17 cellular contexts compared by ENCODE assay signal in genomic region chr11:114137838-114138237, GRCh38.
DNase-seq lines count a peak whose midpoint lies in the region; ATAC-seq and TF ChIP-seq lines count a peak whose summit lies in the region.
"Had no signal": no experiment of that assay in that cellular context is flagged by ENCODE, and none has a peak within 500 bp of the region (broad histone marks: within the 10 kb centered on the region; RNA-seq: fewer than 3 reads in every experiment).

No MANE protein-coding gene starts in this region.

- H3K27ac ChIP-seq in BLaER1: no peak overlapping the region
- peak overlapping the region; percentile 8 to 57 for H3K27ac ChIP-seq in breast epithelium
- H3K27ac ChIP-seq in mesenchymal stem cell (ENCODE audit: low read length, poor library complexity, severe bottlenecking): no peak overlapping the region
- peak overlapping the region; percentile 55 for H3K27ac ChIP-seq in subcutaneous abdominal adipose tissue (ENCODE audit: low read depth, low read length)

- H4K20me1 ChIP-seq in BLaER1: no peaks in the 10 kb centered on the region

- no peaks in the 10 kb centered on the region for H3K36me3 ChIP-seq in BLaER1
- no peaks in the 10 kb centered on the region for H3K36me3 ChIP-seq in breast epithelium
- no peaks in the 10 kb centered on the region for H3K36me3 ChIP-seq in mesenchymal stem cell (ENCODE audit: control insufficient read depth in 1 of 2, insufficient read depth in 2 of 2, low read depth in 1 of 2, low read length in 2 of 2)
- H3K36me3 ChIP-seq in subcutaneous abdominal adipose tissue (ENCODE audit: control insufficient read depth in 5 of 5, insufficient read depth in 5 of 5, low read length in 5 of 5): peaks cover 0 to 11% (median 7%) of the 10 kb centered on the region in 5 donors

- no peaks in the 10 kb centered on the region for H3K79me1 ChIP-seq in mesenchymal stem cell (replicated peaks; ENCODE audit: low read length, poor library complexity, severe bottlenecking)

- peaks cover 49% of the 10 kb centered on the region for H3K4me1 ChIP-seq in BLaER1
- H3K4me1 ChIP-seq in breast epithelium: peaks cover 4 to 35% of the 10 kb centered on the region in 2 donors
- no peaks in the 10 kb centered on the region for H3K4me1 ChIP-seq in mesenchymal stem cell (ENCODE audit: control insufficient read depth, insufficient read depth, low read depth, low read length)
- H3K4me1 ChIP-seq in subcutaneous abdominal adipose tissue (ENCODE audit: control insufficient read depth in 5 of 5, insufficient read depth in 5 of 5, low read length in 5 of 5): peaks cover 17 to 92% (median 86%) of the 10 kb centered on the region in 5 donors

- WGBS in mesenchymal stem cell: 91% methylated on average over 6 of the region's 6 CpGs

- ATAC-seq in HG02981 (IDR thresholded peaks at IDR 0.05; ENCODE audit: unreplicated experiment) (no peak), HG02885 (IDR thresholded peaks at IDR 0.05; ENCODE audit: poor library complexity, unreplicated experiment) (no peak)
- ATAC-seq: activated T-cell treated with anti-CD3 and anti-CD28 coated beads, Interleukin-2, amount 50 U/mL, for 72 hours; T-cell had no signal

- H4K8ac ChIP-seq in mesenchymal stem cell (ENCODE audit: low read length): peak overlapping the region; percentile 52

- peak overlapping the region; percentile 28 to 82 for H3K18ac ChIP-seq in mesenchymal stem cell (ENCODE audit: low read depth in 1 of 2, low read length in 2 of 2)

- no peak overlapping the region for H2BK5ac ChIP-seq in mesenchymal stem cell (ENCODE audit: low read depth, low read length, poor library complexity, severe bottlenecking)

- H3K4me3 ChIP-seq in BLaER1 (no peak overlapping the region), breast epithelium (peak overlapping the region in 1 of 3 donors; percentile 9), mesenchymal stem cell (ENCODE audit: insufficient read depth in 1 of 2, low read depth in 1 of 2, low read length in 2 of 2) (no peak overlapping the region), subcutaneous abdominal adipose tissue (ENCODE audit: low read depth in 1 of 5, low read length in 5 of 5) (peak overlapping the region in 2 of 5 donors; percentile 35 to 39)

- peak overlapping the region in 1 of 2 experiments; percentile 42 for H3K4ac ChIP-seq in mesenchymal stem cell (ENCODE audit: low read depth in 1 of 2, low read length in 2 of 2)

- DNase-seq in breast epithelium (ENCODE audit: low spot score in 2 of 2): no peak
- no peak for DNase-seq in mesenchymal stem cell
- no peak for DNase-seq in NCI-H345 (lab: John Stamatoyannopoulos, UW)
- DNase-seq in NCI-H146 treated with DMSO at 0.1 percent for 48 hours (lab: John Stamatoyannopoulos, UW; ENCODE audit: unreplicated experiment): no peak
- DNase-seq: activated CD4-positive, alpha-beta memory T cell treated with anti-CD3 and anti-CD28 coated beads for 36 hours; activated T-cell treated with anti-CD3 and anti-CD28 coated beads, Interleukin-2, amount 50 U/mL, for 72 hours; EL; GOT3; IMR-90; MM.1S; NCI-H1694 treated with DMSO at 0.1 percent for 48 hours; stimulated activated CD8-positive, alpha-beta memory T cell treated with anti-CD3 and anti-CD28 coated beads, Interleukin-4, amount 100 ng/mL, for 48 hours; T-cell had no signal

- peak overlapping the region; percentile 89 for H4K91ac ChIP-seq in mesenchymal stem cell (ENCODE audit: low read length)

- H3K14ac ChIP-seq in mesenchymal stem cell (ENCODE audit: low read length in 2 of 2): peak overlapping the region in 1 of 2 experiments; percentile 38

- H3K9me3 ChIP-seq in BLaER1: no peaks in the 10 kb centered on the region
- no peaks in the 10 kb centered on the region for H3K9me3 ChIP-seq in breast epithelium
- no peaks in the 10 kb centered on the region for H3K9me3 ChIP-seq in mesenchymal stem cell (ENCODE audit: control insufficient read depth, low read length)
- H3K9me3 ChIP-seq in subcutaneous abdominal adipose tissue (ENCODE audit: control insufficient read depth in 5 of 5, low read length in 5 of 5): no peaks in the 10 kb centered on the region

- no peak for TF ChIP-seq CTCF in breast epithelium (IDR thresholded peaks at IDR 0.05)

- peak overlapping the region; percentile 75 for H2BK15ac ChIP-seq in mesenchymal stem cell (ENCODE audit: low read depth, poor library complexity, severe bottlenecking)

- peak overlapping the region; percentile 7 to 86 for H2BK12ac ChIP-seq in mesenchymal stem cell (ENCODE audit: low read length in 2 of 2)

- no peak overlapping the region for H2AK5ac ChIP-seq in mesenchymal stem cell (ENCODE audit: low read length, severe bottlenecking)

- intact Hi-C loops in breast epithelium (cut with DNase I; ENCODE audit: low total_unique reads): no loop called here

- no peaks in the 10 kb centered on the region for H3K27me3 ChIP-seq in BLaER1
- no peaks in the 10 kb centered on the region for H3K27me3 ChIP-seq in breast epithelium
- H3K27me3 ChIP-seq in mesenchymal stem cell (ENCODE audit: control insufficient read depth in 1 of 2, insufficient read depth in 1 of 2, low read length in 2 of 2): peaks cover 24 to 68% of the 10 kb centered on the region in 2 experiments
- H3K27me3 ChIP-seq in subcutaneous abdominal adipose tissue (ENCODE audit: control insufficient read depth in 5 of 5, insufficient read depth in 4 of 5, low read length in 5 of 5): no peaks in the 10 kb centered on the region

- TF ChIP-seq POLR2A in breast epithelium (IDR thresholded peaks at IDR 0.05): no peak

- H3K9ac ChIP-seq in BLaER1 (no peak overlapping the region), mesenchymal stem cell (ENCODE audit: low read length) (no peak overlapping the region), subcutaneous abdominal adipose tissue (ENCODE audit: low read length in 5 of 5) (no peak overlapping the region)

- H3K4me2 ChIP-seq in BLaER1 (peak overlapping the region; percentile 38; the same call in 1 of the 2 replicates), mesenchymal stem cell (ENCODE audit: low read length, poor library complexity, severe bottlenecking) (no peak overlapping the region)

- no peak overlapping the region for H2AFZ ChIP-seq in mesenchymal stem cell (ENCODE audit: low read depth, low read length)

- H2BK120ac ChIP-seq in mesenchymal stem cell (ENCODE audit: low read depth, low read length): no peak overlapping the region

- H3K23ac ChIP-seq in mesenchymal stem cell (ENCODE audit: low read length in 2 of 2): no peak overlapping the region

Comparison
In these comparisons a context has a peak if more than half of its experiments do, and no peak if none do; other contexts are left out.
1. H3K27ac ChIP-seq: peak in breast epithelium (2 of 2) and subcutaneous abdominal adipose tissue (single experiment); none in BLaER1 (single experiment) and mesenchymal stem cell (single experiment).